16 cellular contexts compared by ENCODE assay signal in genomic region chr11:20559523-20560300, GRCh38. TPM values are rescaled to one million over a fixed set of nuclear protein-coding genes. Genes with fewer than 3 reads are reported as not detected.
DNase-seq lines count a peak whose midpoint lies in the region; ATAC-seq and TF ChIP-seq lines count a peak whose summit lies in the region.
"Had no signal": no experiment of that assay in that cellular context is flagged by ENCODE, and none has a peak within 500 bp of the region (broad histone marks: within the 10 kb centered on the region; RNA-seq: fewer than 3 reads in every experiment).

No MANE protein-coding gene starts in this region.

- peaks cover 3% of the 10 kb centered on the region for H3K27me3 Mint-ChIP-seq in glutamatergic neuron (ENCODE audit: unreplicated experiment)

- ATAC-seq in RWPE2 (ENCODE audit: low read depth), result peak; percentile 64; the same call in 2 of the 3 replicates

- H3K27ac ChIP-seq in RWPE2 (ENCODE audit: poor library complexity, severe bottlenecking) (no peak overlapping the region), epithelial cell of prostate (peak overlapping the region; percentile 56)
- H3K27ac ChIP-seq: C4-2B had no signal

- DNase-seq in HPDE6-E6E7 (ENCODE audit: extremely low spot score), result peak; percentile 22
- no peak for DNase-seq in RWPE2 (ENCODE audit: low spot score)
- peak; percentile 74 for DNase-seq in epithelial cell of prostate (ENCODE audit: low read depth, low spot score)
- DNase-seq in glutamatergic neuron, result no peak
- DNase-seq in HuH-7.5 (ENCODE audit: low spot score), result no peak
- no peak for DNase-seq in ureter (ENCODE audit: low spot score)
- no peak for DNase-seq in AG08395 (ENCODE audit: low spot score)
- DNase-seq: ACHN; AML-193; Caco-2; CD4-positive, alpha-beta T cell; IMR-90 had no signal

- peak overlapping the region; percentile 62 for H3K27ac Mint-ChIP-seq in glutamatergic neuron (ENCODE audit: unreplicated experiment)
- H3K27ac Mint-ChIP-seq: CD4-positive, alpha-beta T cell had no signal

- H3K4me3 ChIP-seq in RWPE2 (ENCODE audit: severe bottlenecking), result no peak overlapping the region
- H3K4me3 ChIP-seq: HAP-1 had no signal

- peaks cover 2% of the 10 kb centered on the region for H3K9me3 ChIP-seq in RWPE2 (ENCODE audit: severe bottlenecking)
- H3K9me3 ChIP-seq: HAP-1 had no signal

- H3K4me1 ChIP-seq in RWPE2 (ENCODE audit: insufficient read depth, poor library complexity, severe bottlenecking), result peaks cover 4% of the 10 kb centered on the region
- H3K4me1 ChIP-seq: Caco-2, HAP-1 had no signal

- peaks cover 21% of the 10 kb centered on the region for H3K4me1 Mint-ChIP-seq in glutamatergic neuron (ENCODE audit: low read depth, unreplicated experiment)

- H3K4me3 Mint-ChIP-seq in glutamatergic neuron (ENCODE audit: unreplicated experiment), result no peak overlapping the region
- H3K4me3 Mint-ChIP-seq: CD4-positive, alpha-beta T cell had no signal

- H3K9me3 Mint-ChIP-seq in glutamatergic neuron (ENCODE audit: unreplicated experiment), result peaks cover 4% of the 10 kb centered on the region

- H3K36me3 ChIP-seq in RWPE2 (ENCODE audit: low read depth), result no peaks in the 10 kb centered on the region
- H3K36me3 ChIP-seq: HAP-1 had no signal

- TF ChIP-seq CTCF in RWPE2 (IDR thresholded peaks at IDR 0.05; ENCODE audit: poor library complexity, severe bottlenecking), result no peak
- TF ChIP-seq CTCF in glutamatergic neuron (IDR thresholded peaks at IDR 0.05; ENCODE audit: partially characterized antibody, unreplicated experiment), result no peak

- no peaks in the 10 kb centered on the region for H3K27me3 ChIP-seq in RWPE2 (ENCODE audit: insufficient read depth, poor library complexity, severe bottlenecking)

- peaks cover 14% of the 10 kb centered on the region for H3K36me3 Mint-ChIP-seq in glutamatergic neuron (ENCODE audit: unreplicated experiment)

RNA-seq across cellular contexts. Expression of gene SLC6A5, which starts 39.7 kb away (rescaled TPM):
- total RNA-seq in glutamatergic neuron (ENCODE audit: unreplicated experiment), result 0.05 TPM
- total RNA-seq in ureter, result not detected
- total RNA-seq: Caco-2; CD4-positive, alpha-beta T cell; H4; HT1080; IMR-90 had no signal

Comparison
In these comparisons a context has a peak if more than half of its experiments do, and no peak if none do; other contexts are left out.
1. DNase-seq: peak in HPDE6-E6E7 (single experiment) and epithelial cell of prostate (single experiment); none in RWPE2 (single experiment), glutamatergic neuron (single experiment), HuH-7.5 (single experiment), ureter (single experiment) and AG08395 (single experiment).